In genomic region chr15:79778378-79778990, GRCh38 we compare ENCODE assay signal across 14 cellular contexts.
DNase-seq lines count a peak whose midpoint lies in the region; ATAC-seq and TF ChIP-seq lines count a peak whose summit lies in the region.
"Had no signal": no experiment of that assay in that cellular context is flagged by ENCODE, and none has a peak within 500 bp of the region (broad histone marks: within the 10 kb centered on the region; RNA-seq: fewer than 3 reads in every experiment).

No MANE protein-coding gene starts in this region.

- no peak overlapping the region for H3K18ac ChIP-seq in mesendoderm (ENCODE audit: low read length)

- no peak overlapping the region for H4K8ac ChIP-seq in mesendoderm (ENCODE audit: low read depth, low read length)

- intact Hi-C loops in OCI-LY7 (cut with micrococcal nuclease; ENCODE audit: unreplicated experiment), result no loop called here

- ATAC-seq in HG03097 (IDR thresholded peaks at IDR 0.05; ENCODE audit: low FRiP score, unreplicated experiment), result no peak

- no peaks in the 10 kb centered on the region for H3K4me1 ChIP-seq in Karpas-422 (ENCODE audit: low read length)
- no peaks in the 10 kb centered on the region for H3K4me1 ChIP-seq in OCI-LY7 (ENCODE audit: insufficient read depth, low read length, poor library complexity, severe bottlenecking)
- no peaks in the 10 kb centered on the region for H3K4me1 ChIP-seq in mesendoderm (ENCODE audit: control insufficient read depth, low read depth, low read length)
- H3K4me1 ChIP-seq: Caco-2, HAP-1 had no signal

- H3K27me3 ChIP-seq in Karpas-422 (ENCODE audit: low read length), result 0 out of 2 replicates have a peak, but pooled peaks cover 4% of the 10 kb centered on the region
- H3K27me3 ChIP-seq in mesendoderm (ENCODE audit: insufficient read depth, low read length, poor library complexity), result no peaks in the 10 kb centered on the region
- H3K27me3 ChIP-seq: BE2C had no signal

- H3K4me2 ChIP-seq in Karpas-422 (ENCODE audit: low read depth, low read length, poor library complexity, severe bottlenecking) (no peak overlapping the region), OCI-LY7 (ENCODE audit: low read length) (no peak overlapping the region), mesendoderm (ENCODE audit: low read length) (no peak overlapping the region)

- H3K79me2 ChIP-seq in Karpas-422 (ENCODE audit: low read length), result no peaks in the 10 kb centered on the region
- H3K79me2 ChIP-seq in OCI-LY7 (ENCODE audit: insufficient read depth, low read depth, low read length), result no peaks in the 10 kb centered on the region
- H3K79me2 ChIP-seq in mesendoderm (ENCODE audit: control insufficient read depth, insufficient read depth, low read length), result no peaks in the 10 kb centered on the region

- no peak overlapping the region for H3K56ac ChIP-seq in mesendoderm (ENCODE audit: low read length)

- H2AFZ ChIP-seq in Karpas-422 (ENCODE audit: low read length) (no peak overlapping the region), OCI-LY7 (ENCODE audit: low read length) (no peak overlapping the region)
- H2AFZ ChIP-seq: GM23248 had no signal

- no peak overlapping the region for H2BK5ac ChIP-seq in mesendoderm (ENCODE audit: low read length)

- H2BK120ac ChIP-seq in mesendoderm (ENCODE audit: low read depth, low read length), result no peak overlapping the region

- H3K4ac ChIP-seq in mesendoderm (ENCODE audit: low read depth, low read length), result no peak overlapping the region

- no peak overlapping the region for H3K23ac ChIP-seq in mesendoderm (ENCODE audit: low read length)

- no peaks in the 10 kb centered on the region for H3K79me1 ChIP-seq in mesendoderm (ENCODE audit: low read length)

- no TSS peak for BruUV-seq in OCI-LY7 (replicated peaks; lab: Mats Ljungman, UMichigan)

- H3K36me3 ChIP-seq in Karpas-422 (ENCODE audit: insufficient read depth, low read length) (no peaks in the 10 kb centered on the region), OCI-LY7 (ENCODE audit: insufficient read depth, low read length) (no peaks in the 10 kb centered on the region), mesendoderm (ENCODE audit: control insufficient read depth, insufficient read depth, low read length) (no peaks in the 10 kb centered on the region)
- H3K36me3 ChIP-seq: BE2C, HAP-1 had no signal

- H3K4me3 ChIP-seq in Karpas-422 (ENCODE audit: low read length) (no peak overlapping the region), OCI-LY7 (ENCODE audit: low read depth, low read length, poor library complexity, severe bottlenecking) (no peak overlapping the region), mesendoderm (ENCODE audit: low read length) (no peak overlapping the region)
- H3K4me3 ChIP-seq: GM23248, HAP-1 had no signal

- POLR2A ChIA-PET in OCI-LY7 (lab: Charles Lee), result interaction anchor here (1.0 kb wide), 1 partner anchor 11 kb away, joined by 3 read pairs; no protein-coding TSS in a partner anchor

- H2BK15ac ChIP-seq in mesendoderm (replicated peaks; ENCODE audit: low read depth), result no peak overlapping the region

- no peak overlapping the region for H4K5ac ChIP-seq in mesendoderm (ENCODE audit: low read length)

- WGBS in mesendoderm (ENCODE audit: extremely low coverage, insufficient coverage, low lambda C conversion rate), result no CpG with 5 or more reads among the region's 3 CpGs

- DNase-seq in Karpas-422 (peak; percentile 51), OCI-LY7 (ENCODE audit: low spot score) (no peak), mesendoderm (peak; percentile 11), NCI-H2227 treated with DMSO at 0.1 percent for 48 hours (lab: John Stamatoyannopoulos, UW) (no peak), NCI-H2171 (lab: John Stamatoyannopoulos, UW) (no peak), RPMI8226 (no peak)
- DNase-seq: ACHN; BE2C; C1 segment of cervical spinal cord; Caco-2; CD4-positive, alpha-beta T cell; GM23248 had no signal

- H3K27ac ChIP-seq in Karpas-422 (ENCODE audit: low read length) (no peak overlapping the region), OCI-LY7 (ENCODE audit: low read depth, low read length, poor library complexity, severe bottlenecking) (no peak overlapping the region), mesendoderm (ENCODE audit: low read depth, low read length) (no peak overlapping the region)
- H3K27ac ChIP-seq: GM23248 had no signal

- H4K20me1 ChIP-seq in Karpas-422 (ENCODE audit: insufficient read depth, low read depth, low read length), result no peaks in the 10 kb centered on the region
- no peaks in the 10 kb centered on the region for H4K20me1 ChIP-seq in OCI-LY7 (ENCODE audit: insufficient read depth, low read length)

- CTCF ChIA-PET in OCI-LY7 (lab: Charles Lee; ENCODE audit: unreplicated experiment), result no interaction called here

- H2AK5ac ChIP-seq in mesendoderm (ENCODE audit: low read length), result no peak overlapping the region

- H3K9me3 ChIP-seq in Karpas-422 (ENCODE audit: low read length), result no peaks in the 10 kb centered on the region
- no peaks in the 10 kb centered on the region for H3K9me3 ChIP-seq in OCI-LY7 (ENCODE audit: low read length)
- H3K9me3 ChIP-seq: BE2C, Caco-2, HAP-1 had no signal

- H3K9ac ChIP-seq in Karpas-422 (ENCODE audit: low read length), result no peak overlapping the region
- no peak overlapping the region for H3K9ac ChIP-seq in mesendoderm (ENCODE audit: low read length)
- H3K9ac ChIP-seq: GM23248 had no signal

- H3K9me2 ChIP-seq in Karpas-422 (replicated peaks; ENCODE audit: insufficient read depth, low read length) (no peaks in the 10 kb centered on the region), OCI-LY7 (ENCODE audit: insufficient read depth, low read length) (no peaks in the 10 kb centered on the region)

- TF ChIP-seq CTCF in OCI-LY7 (conservative IDR thresholded peaks at IDR 0.05; ENCODE audit: low read length), result 0 out of 2 replicates have a peak, but pooled peaks have one; percentile 16

Comparison
In these comparisons a context has a peak if more than half of its experiments do, and no peak if none do; other contexts are left out.
1. DNase-seq: peak in Karpas-422 (single experiment) and mesendoderm (single experiment); none in OCI-LY7 (single experiment), NCI-H2227 treated with DMSO at 0.1 percent for 48 hours (single experiment), NCI-H2171 (single experiment) and RPMI8226 (single experiment).